Comparison of ENCODE assay signal across 22 cellular contexts in the genomic region with DNA sequence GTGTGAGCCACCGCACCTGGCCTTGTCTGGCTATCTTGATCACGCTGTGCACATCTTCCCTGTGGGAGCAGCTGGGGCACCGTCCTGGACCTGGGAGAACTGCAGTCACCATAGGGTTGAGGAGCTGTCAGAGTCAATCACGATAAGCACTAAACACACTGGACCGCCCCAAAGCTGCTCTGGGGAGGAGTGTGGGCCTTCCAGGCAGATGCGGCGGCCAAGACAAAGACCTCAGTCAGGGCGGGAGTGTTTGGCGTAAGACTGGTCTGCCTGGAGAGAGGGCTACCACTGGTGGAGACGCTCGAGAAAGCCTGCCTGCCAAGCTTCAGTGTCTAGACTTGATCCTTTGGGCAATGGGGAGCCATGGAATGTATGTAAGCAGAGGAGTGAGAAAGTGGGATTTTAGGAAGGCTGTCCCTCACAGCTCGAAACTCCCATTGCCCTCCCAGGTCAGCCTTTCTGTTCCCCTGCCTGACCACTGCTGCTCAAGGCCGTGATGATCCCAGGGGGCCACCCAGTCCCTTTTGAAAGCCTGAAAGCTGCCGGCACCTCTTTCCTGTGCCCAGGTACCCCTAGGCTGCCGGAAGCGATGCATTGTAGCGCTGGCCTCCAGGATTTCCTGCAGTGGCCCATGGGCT. TPM values are rescaled to one million over a fixed set of nuclear protein-coding genes. Genes with fewer than 3 reads are reported as not detected.
"Had no signal": no experiment of that assay in that cellular context is flagged by ENCODE, and none has a peak within 500 bp of the region (broad histone marks: within the 10 kb centered on the region; RNA-seq: fewer than 3 reads in every experiment).

No MANE protein-coding gene starts in this region.

- H3K4me3 Mint-ChIP-seq: activated CD4-positive, alpha-beta T cell treated with anti-CD3 and anti-CD28 coated beads, Interleukin-2, amount 10 ng/mL, durations not matched to agents 24 days and 14 days; activated CD8-positive, alpha-beta T cell treated with anti-CD3 and anti-CD28 coated beads, Interleukin-2, amount 10 ng/mL, durations not matched to agents 7 days and 5 days; activated naive CD4-positive, alpha-beta T cell treated with anti-CD3 and anti-CD28 coated beads, Interleukin-2, amount 10 ng/mL, durations not matched to agents 7 days and 5 days; activated naive CD8-positive, alpha-beta T cell treated with anti-CD3 and anti-CD28 coated beads, Interleukin-2, amount 50 U/mL, for 24 hours; activated T-cell treated with anti-CD3 and anti-CD28 coated beads, Interleukin-2, amount 50 U/mL, for 4 hours; central memory CD8-positive, alpha-beta T cell; memory B cell; naive thymus-derived CD4-positive, alpha-beta T cell; stimulated activated naive CD8-positive, alpha-beta T cell treated with anti-CD3 and anti-CD28 coated beads, Interleukin-15, amount 100 ng/mL, for 72 hours had no signal

- H3K27ac ChIP-seq: brain microvascular endothelial cell, colonic mucosa, skin epidermis, suprapubic skin had no signal

- H3K27me3 ChIP-seq: brain microvascular endothelial cell, colonic mucosa, suprapubic skin had no signal

- H3K9me3 Mint-ChIP-seq: activated CD4-positive, alpha-beta T cell treated with anti-CD3 and anti-CD28 coated beads, Interleukin-2, amount 10 ng/mL, durations not matched to agents 24 days and 14 days; activated naive CD4-positive, alpha-beta T cell treated with anti-CD3 and anti-CD28 coated beads, Interleukin-2, amount 10 ng/mL, durations not matched to agents 7 days and 5 days; activated naive CD8-positive, alpha-beta T cell treated with anti-CD3 and anti-CD28 coated beads, Interleukin-2, amount 50 U/mL, for 24 hours; activated T-cell treated with anti-CD3 and anti-CD28 coated beads, Interleukin-2, amount 50 U/mL, for 4 hours; central memory CD8-positive, alpha-beta T cell; memory B cell; stimulated activated naive CD8-positive, alpha-beta T cell treated with anti-CD3 and anti-CD28 coated beads, Interleukin-15, amount 100 ng/mL, for 72 hours had no signal

- H3K36me3 ChIP-seq: brain microvascular endothelial cell, colonic mucosa, suprapubic skin had no signal

- H3K27ac Mint-ChIP-seq: activated CD4-positive, alpha-beta T cell treated with anti-CD3 and anti-CD28 coated beads, Interleukin-2, amount 10 ng/mL, durations not matched to agents 24 days and 14 days; activated CD8-positive, alpha-beta T cell treated with anti-CD3 and anti-CD28 coated beads, Interleukin-2, amount 10 ng/mL, durations not matched to agents 7 days and 5 days; activated naive CD4-positive, alpha-beta T cell treated with anti-CD3 and anti-CD28 coated beads, Interleukin-2, amount 10 ng/mL, durations not matched to agents 7 days and 5 days; activated naive CD8-positive, alpha-beta T cell treated with anti-CD3 and anti-CD28 coated beads, Interleukin-2, amount 50 U/mL, for 24 hours; memory B cell; stimulated activated naive CD8-positive, alpha-beta T cell treated with anti-CD3 and anti-CD28 coated beads, Interleukin-15, amount 100 ng/mL, for 72 hours had no signal

- ATAC-seq: activated CD8-positive, alpha-beta T cell treated with anti-CD3 and anti-CD28 coated beads, Interleukin-2, amount 10 ng/mL, durations not matched to agents 7 days and 5 days; activated naive CD8-positive, alpha-beta T cell treated with anti-CD3 and anti-CD28 coated beads, Interleukin-2, amount 50 U/mL, for 24 hours; activated T-cell treated with anti-CD3 and anti-CD28 coated beads, Interleukin-2, amount 50 U/mL, for 4 hours; naive thymus-derived CD4-positive, alpha-beta T cell; stimulated activated naive CD8-positive, alpha-beta T cell treated with anti-CD3 and anti-CD28 coated beads, Interleukin-15, amount 100 ng/mL, for 72 hours had no signal

- H3K4me3 ChIP-seq: colonic mucosa, skin epidermis, suprapubic skin had no signal

- DNase-seq: activated CD4-positive, alpha-beta T cell treated with anti-CD3 and anti-CD28 coated beads, Interleukin-2, amount 10 ng/mL, durations not matched to agents 24 days and 14 days; activated CD4-positive, CD25-positive, alpha-beta regulatory T cell; activated CD8-positive, alpha-beta T cell treated with anti-CD3 and anti-CD28 coated beads, Interleukin-2, amount 10 ng/mL, durations not matched to agents 7 days and 5 days; activated naive CD4-positive, alpha-beta T cell treated with anti-CD3 and anti-CD28 coated beads, Interleukin-2, amount 10 ng/mL, durations not matched to agents 7 days and 5 days; activated naive CD8-positive, alpha-beta T cell treated with anti-CD3 and anti-CD28 coated beads, Interleukin-2, amount 50 U/mL, for 24 hours; activated T-cell treated with anti-CD3 and anti-CD28 coated beads, Interleukin-2, amount 50 U/mL, for 4 hours; anterior cingulate cortex; brain microvascular endothelial cell; colonic mucosa; erythroblast; naive thymus-derived CD4-positive, alpha-beta T cell; stimulated activated naive CD8-positive, alpha-beta T cell treated with anti-CD3 and anti-CD28 coated beads, Interleukin-15, amount 100 ng/mL, for 72 hours; T-helper 1 cell; T-helper 9 cell; trophoblast cell had no signal

- H3K9me3 ChIP-seq: colonic mucosa, suprapubic skin had no signal

- H3K36me3 Mint-ChIP-seq: activated naive CD4-positive, alpha-beta T cell treated with anti-CD3 and anti-CD28 coated beads, Interleukin-2, amount 10 ng/mL, durations not matched to agents 7 days and 5 days; naive thymus-derived CD4-positive, alpha-beta T cell had no signal

RNA-seq across cellular contexts. Expression of a gene that starts 29.3 kb away (rescaled TPM):
- total RNA-seq: activated CD4-positive, alpha-beta T cell treated with anti-CD3 and anti-CD28 coated beads, Interleukin-2, amount 10 ng/mL, durations not matched to agents 24 days and 14 days; activated CD8-positive, alpha-beta T cell treated with anti-CD3 and anti-CD28 coated beads, Interleukin-2, amount 10 ng/mL, durations not matched to agents 7 days and 5 days; activated T-cell treated with anti-CD3 and anti-CD28 coated beads, Interleukin-2, amount 50 U/mL, for 4 hours; liver; mucosa of gallbladder; naive thymus-derived CD4-positive, alpha-beta T cell; renal cortical epithelial cell; suprapubic skin had no signal
- polyA plus RNA-seq: liver; naive thymus-derived CD4-positive, alpha-beta T cell had no signal
